8 cellular contexts compared by ENCODE assay signal in genomic region chr5:18394154-18394804, GRCh38.
A peak's percentile ranks its signal among the peaks of the same experiment; 100 is the strongest.
DNase-seq lines count a peak whose midpoint lies in the region; ATAC-seq, FAIRE-seq and TF ChIP-seq lines count a peak whose summit lies in the region.

No MANE protein-coding gene starts in this region.

- H3K27me3 ChIP-seq in BJ (ENCODE audit: control insufficient read depth, insufficient read depth, low read length) (no peaks in the 10 kb centered on the region), foreskin keratinocyte (no peaks in the 10 kb centered on the region), pancreas (no peaks in the 10 kb centered on the region)

- intact Hi-C loops in pancreas (cut with DNase I), result no loop called here

- H3K36me3 ChIP-seq in BJ (ENCODE audit: control insufficient read depth, insufficient read depth, low read length), result no peaks in the 10 kb centered on the region
- H3K36me3 ChIP-seq in pancreas, result no peaks in the 10 kb centered on the region

- ATAC-seq in GM19023 (IDR thresholded peaks at IDR 0.05; ENCODE audit: unreplicated experiment) (peak; percentile 85), HG03432 (IDR thresholded peaks at IDR 0.05; ENCODE audit: unreplicated experiment) (peak; percentile 82), foreskin keratinocyte (peak; percentile 92), pancreas (peak; percentile 35 to 83 (median 78))

- CTCF ChIA-PET in BJ (lab: Yijun Ruan, JAX), result interaction anchor here (2.5 kb wide), 1 partner anchor 11 kb away, joined by 10 read pairs; no protein-coding TSS in a partner anchor

- H3K27ac ChIP-seq in foreskin keratinocyte (no peak overlapping the region), pancreas (no peak overlapping the region)

- H3K9me3 ChIP-seq in pancreas, result no peaks in the 10 kb centered on the region

- H3K4me3 ChIP-seq in BJ (ENCODE audit: low read depth, low read length) (no peak overlapping the region), pancreas (no peak overlapping the region)

- 11 to 12% methylated on average over 11 of the region's 11 CpGs for WGBS in pancreas, 2 donors

- no peak for FAIRE-seq in pancreas (lab: Jason Lieb, UNC)

- no peaks in the 10 kb centered on the region for H3K4me1 ChIP-seq in foreskin keratinocyte
- no peaks in the 10 kb centered on the region for H3K4me1 ChIP-seq in pancreas

- POLR2A ChIA-PET in BJ (lab: Charles Lee), result no interaction called here

- peak; percentile 65 for TF ChIP-seq CTCF in BJ (IDR thresholded peaks at IDR 0.05; ENCODE audit: insufficient read depth, low read depth, low read length)
- peak; percentile 89 for TF ChIP-seq CTCF in foreskin keratinocyte (conservative IDR thresholded peaks at IDR 0.05)
- peak; percentile 58 to 76 (median 70) for TF ChIP-seq CTCF in pancreas (IDR thresholded peaks at IDR 0.05)

- no peak for DNase-seq in BJ (ENCODE audit: low read depth)
- peak; percentile 79 for DNase-seq in NCI-H69 (lab: John Stamatoyannopoulos, UW)
- DNase-seq in activated T-cell treated with anti-CD3 and anti-CD28 coated beads for 1 hour (ENCODE audit: low read depth), result peak; percentile 10
- DNase-seq in foreskin keratinocyte, result peak; percentile 30 to 63
- DNase-seq in pancreas, result peak in 4 of 6 donors; percentile 22 to 82 (median 58)
- DNase-seq in NCI-H1436 treated with DMSO at 0.1 percent for 48 hours (lab: John Stamatoyannopoulos, UW), result no peak

Comparison
In these comparisons a context has a peak if more than half of its experiments do, and no peak if none do; other contexts are left out.
1. DNase-seq: peak in NCI-H69 (single experiment), activated T-cell treated with anti-CD3 and anti-CD28 coated beads for 1 hour (single experiment), foreskin keratinocyte (2 of 2) and pancreas (4 of 6); none in BJ (single experiment) and NCI-H1436 treated with DMSO at 0.1 percent for 48 hours (single experiment).
2. Peak in every context shown above with its lines, with median percentiles within 50 percentile points of each other: CTCF ChIP-seq and ATAC-seq.